ENCODE assay signal across 8 cellular contexts in the genomic region with DNA sequence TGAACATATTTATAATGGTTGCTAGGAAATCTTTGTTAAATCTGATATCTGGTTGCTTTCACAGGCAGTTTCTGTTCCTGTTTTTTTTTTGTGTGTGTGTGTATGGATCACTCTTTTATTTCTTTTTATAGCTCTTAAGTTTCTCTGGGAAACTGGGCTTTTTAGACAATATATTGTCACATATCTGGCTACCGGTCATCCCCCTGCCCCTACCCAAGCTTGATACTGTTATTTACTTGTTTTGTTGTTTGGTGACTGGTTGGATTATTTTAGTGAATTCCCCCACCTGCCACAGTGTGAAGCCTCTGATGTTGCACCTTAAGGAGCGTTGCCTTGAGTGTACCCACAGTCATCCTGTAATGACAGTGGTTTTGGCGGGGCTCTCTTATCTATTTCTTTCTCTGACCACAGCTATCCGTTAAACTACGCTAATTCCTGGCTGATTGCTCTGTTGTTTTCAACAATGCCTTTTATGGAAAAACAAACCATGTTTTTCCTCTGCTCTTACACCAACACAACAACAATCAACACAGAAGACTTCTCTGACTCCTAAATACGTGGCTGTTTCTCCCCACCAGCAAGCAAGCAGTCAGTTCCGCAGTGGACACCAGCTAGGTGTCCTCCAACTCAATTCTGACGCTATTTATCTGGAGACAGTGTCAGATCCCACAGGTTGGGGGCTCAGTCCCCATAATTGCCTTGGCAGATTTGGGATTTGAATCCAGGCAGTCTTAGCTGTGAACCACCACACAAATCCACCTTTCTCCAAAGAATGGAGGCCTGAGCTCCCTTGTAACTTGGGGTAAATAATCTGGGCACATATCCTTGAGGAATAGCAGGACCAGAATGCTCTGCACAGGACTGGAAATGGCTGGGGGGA. TPM values are rescaled to one million over a fixed set of nuclear protein-coding genes. Genes with fewer than 3 reads are reported as not detected.
DNase-seq lines count a peak whose midpoint lies in the region; ATAC-seq and TF ChIP-seq lines count a peak whose summit lies in the region.

No MANE protein-coding gene starts in this region.

- H3K4me1 Mint-ChIP-seq in Calu3 (ENCODE audit: low read depth, unreplicated experiment): peaks cover 51% of the 10 kb centered on the region
- peaks cover 31% of the 10 kb centered on the region for H3K4me1 Mint-ChIP-seq in activated T-cell treated with anti-CD3 and anti-CD28 coated beads, Interleukin-2, amount 50 U/mL, for 24 hours (ENCODE audit: low read depth)

- TF ChIP-seq CTCF in Calu3 (IDR thresholded peaks at IDR 0.05; ENCODE audit: unreplicated experiment) (no peak), Peyer's patch (IDR thresholded peaks at IDR 0.05) (no peak), fibroblast of lung (conservative IDR thresholded peaks at IDR 0.05 in 1 of 2, IDR thresholded peaks at IDR 0.05 in 1 of 2; ENCODE audit: low read depth in 1 of 2, low read length in 2 of 2) (no peak)

- no peak overlapping the region for H3K9ac ChIP-seq in fibroblast of lung (ENCODE audit: insufficient read depth, low read length)

- peak overlapping the region; percentile 79 for H3K27ac Mint-ChIP-seq in Calu3 (ENCODE audit: unreplicated experiment)
- no peak overlapping the region for H3K27ac Mint-ChIP-seq in activated T-cell treated with anti-CD3 and anti-CD28 coated beads, Interleukin-2, amount 50 U/mL, for 24 hours

- ATAC-seq in GM21737 (IDR thresholded peaks at IDR 0.05; ENCODE audit: unreplicated experiment): peak; percentile 46
- ATAC-seq in esophagus mucosa: no peak
- no peak for ATAC-seq in activated CD4-positive, CD25-positive, alpha-beta regulatory T cell treated with anti-CD3 and anti-CD28 coated beads, Interleukin-2, amount 50 U/mL, for 24 hours

- no TSS peak for BruUV-seq in Calu3 (replicated peaks; lab: Mats Ljungman, UMichigan)

- H3K4me3 ChIP-seq in Peyer's patch: peak overlapping the region in 1 of 4 donors; percentile 21
- no peak overlapping the region for H3K4me3 ChIP-seq in fibroblast of lung (replicated peaks in 1 of 4; ENCODE audit: control extremely low read depth in 1 of 4, insufficient read depth in 1 of 4, low read depth in 3 of 4, low read length in 4 of 4)

- H3K4me2 ChIP-seq in fibroblast of lung (ENCODE audit: extremely low read depth, insufficient read depth, low read length): no peak overlapping the region

- H3K27me3 ChIP-seq in Peyer's patch (no peaks in the 10 kb centered on the region), fibroblast of lung (ENCODE audit: control insufficient read depth, insufficient read depth, low read length) (no peaks in the 10 kb centered on the region)

- H4K20me1 ChIP-seq in fibroblast of lung (ENCODE audit: control insufficient read depth, extremely low read depth, insufficient read depth, low read length): no peaks in the 10 kb centered on the region

- DNase-seq in Calu3 (no peak), Peyer's patch (no peak), fibroblast of lung (ENCODE audit: low read depth in 2 of 2) (peak; percentile 40 to 56), foreskin melanocyte (no peak)
- no peak for DNase-seq in activated T-cell treated with anti-CD3 and anti-CD28 coated beads, Interleukin-2, amount 50 U/mL, for 24 hours

- H3K4me1 ChIP-seq in Peyer's patch (peaks cover 0 to 15% (median 6%) of the 10 kb centered on the region in 4 donors), fibroblast of lung (ENCODE audit: control insufficient read depth, extremely low read depth, insufficient read depth, low read length) (peaks cover 15% of the 10 kb centered on the region)

- H3K9me3 ChIP-seq in Peyer's patch (no peaks in the 10 kb centered on the region), fibroblast of lung (ENCODE audit: control insufficient read depth, insufficient read depth, low read depth, low read length) (no peaks in the 10 kb centered on the region)

- TF ChIP-seq POLR2A in Peyer's patch (IDR thresholded peaks at IDR 0.05): no peak

- H2AFZ ChIP-seq in fibroblast of lung (ENCODE audit: low read length): no peak overlapping the region

- H3K9me3 Mint-ChIP-seq in Calu3 (ENCODE audit: low read depth, unreplicated experiment): peaks cover 3% of the 10 kb centered on the region
- no peaks in the 10 kb centered on the region for H3K9me3 Mint-ChIP-seq in activated T-cell treated with anti-CD3 and anti-CD28 coated beads, Interleukin-2, amount 50 U/mL, for 24 hours

- intact Hi-C loops in Calu3 (cut with micrococcal nuclease; ENCODE audit: unreplicated experiment): loop anchor here (5.0 kb wide), 1 partner anchor 58 kb away; no protein-coding TSS in a partner anchor

- no peaks in the 10 kb centered on the region for H3K27me3 Mint-ChIP-seq in Calu3 (ENCODE audit: unreplicated experiment)
- H3K27me3 Mint-ChIP-seq in activated T-cell treated with anti-CD3 and anti-CD28 coated beads, Interleukin-2, amount 50 U/mL, for 24 hours: peaks cover 9% of the 10 kb centered on the region

- no peaks in the 10 kb centered on the region for H3K36me3 ChIP-seq in Peyer's patch
- H3K36me3 ChIP-seq in fibroblast of lung (ENCODE audit: control insufficient read depth, insufficient read depth, low read length): no peaks in the 10 kb centered on the region

- H3K4me3 Mint-ChIP-seq in Calu3 (ENCODE audit: low read depth, unreplicated experiment): no peak overlapping the region
- no peak overlapping the region for H3K4me3 Mint-ChIP-seq in activated T-cell treated with anti-CD3 and anti-CD28 coated beads, Interleukin-2, amount 50 U/mL, for 24 hours

- H3K27ac ChIP-seq in Peyer's patch: peak overlapping the region; percentile 34 to 84 (median 56)
- H3K27ac ChIP-seq in fibroblast of lung (ENCODE audit: insufficient read depth, low read length): peak overlapping the region; percentile 1

- CTCF ChIA-PET in Calu3 (lab: Charles Lee): interaction anchor here (1.5 kb wide), 1 partner anchor 67 kb away, joined by 4 read pairs; no protein-coding TSS in a partner anchor

- peaks cover 15% of the 10 kb centered on the region for H3K36me3 Mint-ChIP-seq in Calu3 (ENCODE audit: insufficient read depth, unreplicated experiment)
- H3K36me3 Mint-ChIP-seq in activated T-cell treated with anti-CD3 and anti-CD28 coated beads, Interleukin-2, amount 50 U/mL, for 24 hours (ENCODE audit: low read depth): no peaks in the 10 kb centered on the region

- no peaks in the 10 kb centered on the region for H3K79me2 ChIP-seq in fibroblast of lung (ENCODE audit: control insufficient read depth, insufficient read depth, low read length)

RNA-seq across cellular contexts. Expression of a gene that starts 10.9 kb away (rescaled TPM):
- total RNA-seq in Calu3 (2022) (not detected in 2 replicates), Peyer's patch (10 to 100 TPM in 2 of 4 donors, 1 to 10 TPM in 1, not detected in 1; 1.7 to 15.3 (median 10.5) TPM), fibroblast of lung (under 0.01 TPM in 1 of 2 replicates, not detected in the other), esophagus mucosa (0.44 TPM)
- not detected in 2 replicates for polyA plus RNA-seq in fibroblast of lung
- polyA plus RNA-seq in fibroblast of lung (2012): not detected in 2 replicates
- not detected in 2 replicates for polyA minus RNA-seq in fibroblast of lung (ENCODE audit: low replicate concordance)

RNA-seq across cellular contexts. Expression of a gene that starts 37.0 kb away (rescaled TPM):
- not detected in 2 replicates for total RNA-seq in Calu3 (2022)
- 1 to 10 TPM in 1 of 4 donors, not detected in 3; 1.7 TPM for total RNA-seq in Peyer's patch
- not detected in 2 replicates for total RNA-seq in fibroblast of lung
- polyA plus RNA-seq in fibroblast of lung: not detected in 2 replicates
- polyA plus RNA-seq in fibroblast of lung (2012): not detected in 2 replicates
- polyA minus RNA-seq in fibroblast of lung (ENCODE audit: low replicate concordance): not detected in 2 replicates
- total RNA-seq in esophagus mucosa: 0.84 TPM

RNA-seq across cellular contexts. Expression of a gene that starts 48.8 kb away (rescaled TPM):
- total RNA-seq in Calu3 (2022) (0.19 and 0.47 TPM in 2 replicates), Peyer's patch (10 to 100 TPM in 2 of 4 donors, 1 to 10 TPM in 2; 5.3 to 35.5 (median 13.9) TPM), fibroblast of lung (19.0 and 19.2 TPM in 2 replicates), esophagus mucosa (1.2 TPM)
- 5.6 and 7.1 TPM in 2 replicates for polyA plus RNA-seq in fibroblast of lung
- 11.7 and 17.4 TPM in 2 replicates for polyA plus RNA-seq in fibroblast of lung (2012)
- 12.8 and 15.6 TPM in 2 replicates for polyA minus RNA-seq in fibroblast of lung (ENCODE audit: low replicate concordance)

Comparison
In these comparisons a context has a peak if more than half of its experiments do, and no peak if none do; other contexts are left out.
1. DNase-seq: peak in fibroblast of lung (2 of 2); none in Calu3 (single experiment), Peyer's patch (0 of 3), activated T-cell treated with anti-CD3 and anti-CD28 coated beads, Interleukin-2, amount 50 U/mL, for 24 hours (single experiment) and foreskin melanocyte (single experiment).